Comparison of ENCODE assay signal across 8 cellular contexts in genomic region chr11:57568330-57568766, GRCh38. TPM values are rescaled to one million over a fixed set of nuclear protein-coding genes. Genes with fewer than 3 reads are reported as not detected.
DNase-seq lines count a peak whose midpoint lies in the region; ATAC-seq and TF ChIP-seq lines count a peak whose summit lies in the region.

No MANE protein-coding gene starts in this region.

- H3F3A ChIP-seq in OCI-LY1 (ENCODE audit: insufficient read depth, low read length) = no peaks in the 10 kb centered on the region

- TF ChIP-seq CTCF in OCI-LY1 (IDR thresholded peaks at IDR 0.05; ENCODE audit: low read length) = peak; percentile 94; the same call in 1 of the 2 replicates

- H3K36me3 Mint-ChIP-seq in activated naive CD4-positive, alpha-beta T cell treated with anti-CD3 and anti-CD28 coated beads, Interleukin-2, amount 50 U/mL, for 72 hours = peaks cover 22 to 38% of the 10 kb centered on the region in 2 donors

- H3K4me3 ChIP-seq in OCI-LY1 (ENCODE audit: low read depth, low read length, poor library complexity, severe bottlenecking) (peak overlapping the region; percentile 99), skeletal muscle tissue (ENCODE audit: low read length in 3 of 3) (peak overlapping the region; percentile 82 to 93 (median 90))

- peak; percentile 81 for DNase-seq in activated effector memory CD4-positive, alpha-beta T cell treated with Interleukin-2 at 50 U/mL for 16 hours
- DNase-seq in activated effector memory CD4-positive, alpha-beta T cell treated with anti-CD3 and anti-CD28 coated beads, Interleukin-2, amount 50 U/mL, for 16 hours = no peak
- peak; percentile 86 to 96 for DNase-seq in activated naive CD4-positive, alpha-beta T cell treated with anti-CD3 and anti-CD28 coated beads, Interleukin-2, amount 50 U/mL, for 72 hours (ENCODE audit: low spot score in 2 of 2)
- peak; percentile 69 to 71 for DNase-seq in hippocampal formation (lab: John Stamatoyannopoulos, UW)
- DNase-seq in islet precursor cell = no peak

- H3K79me2 ChIP-seq in OCI-LY1 (ENCODE audit: insufficient read depth, low read length) = no peaks in the 10 kb centered on the region

- H3K27me3 ChIP-seq in OCI-LY1 (ENCODE audit: insufficient read depth, low read length) (no peaks in the 10 kb centered on the region), skeletal muscle tissue (ENCODE audit: control insufficient read depth in 3 of 3, insufficient read depth in 3 of 3, low read length in 3 of 3) (no peaks in the 10 kb centered on the region)

- no peak overlapping the region for H2AFZ ChIP-seq in OCI-LY1 (ENCODE audit: low read length)

- peak overlapping the region; percentile 96 for H3K4me2 ChIP-seq in OCI-LY1 (ENCODE audit: low read length)

- H4K20me1 ChIP-seq in OCI-LY1 (ENCODE audit: insufficient read depth, low read length) = no peaks in the 10 kb centered on the region

- ATAC-seq in HG02981 (IDR thresholded peaks at IDR 0.05; ENCODE audit: unreplicated experiment) = peak; percentile 6
- ATAC-seq in activated naive CD4-positive, alpha-beta T cell treated with anti-CD3 and anti-CD28 coated beads, Interleukin-2, amount 50 U/mL, for 72 hours = peak; percentile 46 to 79

- H3K27ac Mint-ChIP-seq in activated naive CD4-positive, alpha-beta T cell treated with anti-CD3 and anti-CD28 coated beads, Interleukin-2, amount 50 U/mL, for 72 hours = peak overlapping the region; percentile 97 to 100

- H3K9me3 Mint-ChIP-seq in activated naive CD4-positive, alpha-beta T cell treated with anti-CD3 and anti-CD28 coated beads, Interleukin-2, amount 50 U/mL, for 72 hours = no peaks in the 10 kb centered on the region

- H3K27ac ChIP-seq in OCI-LY1 (ENCODE audit: low read depth, low read length, poor library complexity, severe bottlenecking) = no peak overlapping the region
- H3K27ac ChIP-seq in skeletal muscle tissue (ENCODE audit: low read depth, low read length) = peak overlapping the region; percentile 26

- peaks cover 16% of the 10 kb centered on the region for H3K4me1 ChIP-seq in OCI-LY1 (ENCODE audit: insufficient read depth, low read length, severe bottlenecking)
- H3K4me1 ChIP-seq in skeletal muscle tissue (ENCODE audit: control insufficient read depth in 3 of 3, insufficient read depth in 3 of 3, low read length in 3 of 3) = peaks cover 10 to 24% (median 19%) of the 10 kb centered on the region in 3 donors

- H3K36me3 ChIP-seq in OCI-LY1 (ENCODE audit: insufficient read depth, low read length) (no peaks in the 10 kb centered on the region), skeletal muscle tissue (ENCODE audit: control insufficient read depth in 3 of 3, insufficient read depth in 3 of 3, low read length in 3 of 3) (no peaks in the 10 kb centered on the region)

- H3K9me3 ChIP-seq in OCI-LY1 (ENCODE audit: low read length) (no peaks in the 10 kb centered on the region), skeletal muscle tissue (ENCODE audit: control insufficient read depth in 3 of 3, low read length in 3 of 3) (no peaks in the 10 kb centered on the region)

- peak overlapping the region; percentile 96 for H3K9ac ChIP-seq in OCI-LY1 (ENCODE audit: low read length)
- H3K9ac ChIP-seq in skeletal muscle tissue (ENCODE audit: low read depth in 1 of 3, low read length in 3 of 3) = peak overlapping the region; percentile 61 to 86 (median 68)

- no peaks in the 10 kb centered on the region for H3K9me2 ChIP-seq in OCI-LY1 (ENCODE audit: low read depth, low read length)

RNA-seq across cellular contexts. Expression of gene UBE2L6, which starts 0.9 kb away (rescaled TPM):
- 100 to 1,000 TPM; 122 to 188 TPM for total RNA-seq in activated naive CD4-positive, alpha-beta T cell treated with anti-CD3 and anti-CD28 coated beads, Interleukin-2, amount 50 U/mL, for 72 hours
- 15.7 TPM for total RNA-seq in skeletal muscle tissue

RNA-seq across cellular contexts. Expression of gene SERPING1, which starts 29.1 kb away (rescaled TPM):
- total RNA-seq in activated naive CD4-positive, alpha-beta T cell treated with anti-CD3 and anti-CD28 coated beads, Interleukin-2, amount 50 U/mL, for 72 hours = 1 to 10 TPM in 1 of 2 donors, not detected in 1; 1.6 TPM
- 15.1 TPM for total RNA-seq in skeletal muscle tissue

RNA-seq across cellular contexts. Expression of gene SMTNL1, which starts 31.0 kb away (rescaled TPM):
- total RNA-seq in activated naive CD4-positive, alpha-beta T cell treated with anti-CD3 and anti-CD28 coated beads, Interleukin-2, amount 50 U/mL, for 72 hours = not detected
- total RNA-seq in skeletal muscle tissue = 69.9 TPM

RNA-seq across cellular contexts. Expression of gene TIMM10, which starts 37.8 kb away (rescaled TPM):
- total RNA-seq in activated naive CD4-positive, alpha-beta T cell treated with anti-CD3 and anti-CD28 coated beads, Interleukin-2, amount 50 U/mL, for 72 hours = 10 to 100 TPM; 86.8 to 90.1 TPM
- total RNA-seq in skeletal muscle tissue = 64.2 TPM

RNA-seq across cellular contexts. Expression of gene SLC43A1, which starts 52.8 kb away (rescaled TPM):
- total RNA-seq in activated naive CD4-positive, alpha-beta T cell treated with anti-CD3 and anti-CD28 coated beads, Interleukin-2, amount 50 U/mL, for 72 hours = 10 to 100 TPM; 11.4 to 26.0 TPM
- 18.3 TPM for total RNA-seq in skeletal muscle tissue

Comparison
In these comparisons a context has a peak if more than half of its experiments do, and no peak if none do; other contexts are left out.
1. DNase-seq: peak in activated effector memory CD4-positive, alpha-beta T cell treated with Interleukin-2 at 50 U/mL for 16 hours (single experiment), activated naive CD4-positive, alpha-beta T cell treated with anti-CD3 and anti-CD28 coated beads, Interleukin-2, amount 50 U/mL, for 72 hours (2 of 2) and hippocampal formation (2 of 2); none in activated effector memory CD4-positive, alpha-beta T cell treated with anti-CD3 and anti-CD28 coated beads, Interleukin-2, amount 50 U/mL, for 16 hours (single experiment) and islet precursor cell (single experiment).
2. RNA of gene SMTNL1, which starts 31.0 kb away (total RNA-seq): 69.9 TPM in skeletal muscle tissue (single experiment); not detected in activated naive CD4-positive, alpha-beta T cell treated with anti-CD3 and anti-CD28 coated beads, Interleukin-2, amount 50 U/mL, for 72 hours; every median in the first group is over 10 times any median in the second.